ENCODE assay signal across 6 cellular contexts in the genomic region with DNA sequence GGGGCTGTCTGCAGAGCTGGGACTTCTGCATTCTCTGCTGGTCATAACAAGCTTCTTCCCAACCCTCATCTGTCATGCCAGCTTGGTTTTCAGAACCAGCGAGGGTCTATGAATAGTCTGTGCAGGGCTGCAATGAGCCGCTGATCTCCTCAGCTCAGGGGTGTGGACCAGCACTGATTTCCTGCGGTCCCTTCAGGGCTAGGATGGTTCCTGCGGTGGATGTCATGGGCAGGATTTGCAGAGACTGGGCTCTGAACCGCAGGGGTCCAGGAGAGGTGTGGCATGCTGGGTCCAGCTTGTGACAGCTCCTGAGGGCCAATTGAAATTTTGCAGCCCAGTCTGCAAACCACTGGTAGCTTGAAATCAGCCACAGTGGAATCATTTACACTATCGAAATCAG.
"Had no signal": no experiment of that assay in that cellular context is flagged by ENCODE, and none has a peak within 500 bp of the region (broad histone marks: within the 10 kb centered on the region; RNA-seq: fewer than 3 reads in every experiment).

No MANE protein-coding gene starts in this region.

- ATAC-seq: K562 had no signal

- H2AFZ ChIP-seq: GM23248 had no signal

- H3K27ac ChIP-seq: GM23248 had no signal

- DNase-seq: GM23248, GOT3, H9, HCEC 1CT, IMR-90 had no signal

- H3K4me3 ChIP-seq: GM23248, K562 had no signal

- H3K9ac ChIP-seq: GM23248 had no signal
